ENCODE assay signal across 16 cellular contexts in the genomic region with DNA sequence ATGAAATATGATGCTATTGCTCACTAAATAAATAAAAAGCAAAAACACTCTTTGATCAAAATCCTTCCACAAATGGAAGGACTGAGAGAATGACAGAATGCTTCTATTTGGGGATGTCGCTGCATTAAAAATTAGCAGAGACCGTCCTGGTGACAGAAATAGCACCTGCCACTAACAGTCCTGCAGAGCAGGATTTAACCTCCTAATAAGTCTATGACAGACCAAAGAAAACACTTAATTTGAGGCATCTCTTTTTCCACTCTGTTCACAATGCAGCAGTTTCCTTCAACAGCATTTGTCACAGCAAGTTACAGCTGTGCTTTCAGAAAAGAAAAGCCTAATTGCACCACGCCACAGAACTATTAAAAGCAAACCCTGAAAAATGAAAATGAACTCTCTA.
A peak's percentile ranks its signal among the peaks of the same experiment; 100 is the strongest.
DNase-seq lines count a peak whose midpoint lies in the region; ATAC-seq, FAIRE-seq and TF ChIP-seq lines count a peak whose summit lies in the region.
"Had no signal": no experiment of that assay in that cellular context is flagged by ENCODE, and none has a peak within 500 bp of the region (broad histone marks: within the 10 kb centered on the region; RNA-seq: fewer than 3 reads in every experiment).

No MANE protein-coding gene starts in this region.

- no peak overlapping the region for H3K4me3 Mint-ChIP-seq in activated naive CD8-positive, alpha-beta T cell treated with anti-CD3 and anti-CD28 coated beads for 36 hours
- H3K4me3 Mint-ChIP-seq: activated CD4-positive, alpha-beta T cell treated with anti-CD3 and anti-CD28 coated beads, Interleukin-2, amount 10 ng/mL, durations not matched to agents 24 days and 14 days had no signal

- no peaks in the 10 kb centered on the region for H3K9me2 ChIP-seq in DOHH2 (replicated peaks; ENCODE audit: control insufficient read depth, low read length)

- H3K27ac ChIP-seq in DOHH2 (ENCODE audit: low read depth, low read length) = 0 out of 2 replicates have a peak overlapping the region, but pooled peaks have one; percentile 1
- H3K27ac ChIP-seq: HL-60, upper lobe of left lung had no signal

- peak; percentile 47 for ATAC-seq in GM21381 (IDR thresholded peaks at IDR 0.05; ENCODE audit: unreplicated experiment)
- ATAC-seq in left ventricle myocardium superior = peak; percentile 76
- no peak for ATAC-seq in activated naive CD4-positive, alpha-beta T cell treated with anti-CD3 and anti-CD28 coated beads, Interleukin-2, amount 50 U/mL, for 72 hours

- peaks cover 4% of the 10 kb centered on the region for H3K27me3 Mint-ChIP-seq in activated naive CD8-positive, alpha-beta T cell treated with anti-CD3 and anti-CD28 coated beads for 36 hours

- H3K4me1 ChIP-seq in DOHH2 (ENCODE audit: control insufficient read depth, low read length) (peaks cover 45% of the 10 kb centered on the region), HAP-1 (no peaks in the 10 kb centered on the region)
- H3K4me1 ChIP-seq: upper lobe of left lung had no signal

- no peak for TF ChIP-seq CTCF in DOHH2 (IDR thresholded peaks at IDR 0.05; ENCODE audit: low read depth, low read length, poor library complexity, severe bottlenecking)

- no peaks in the 10 kb centered on the region for H4K20me1 ChIP-seq in DOHH2 (ENCODE audit: control insufficient read depth, insufficient read depth, low read depth, low read length)

- peak overlapping the region; percentile 37 for H3K4me2 ChIP-seq in DOHH2 (ENCODE audit: low read length)

- H3K36me3 ChIP-seq in DOHH2 (ENCODE audit: control insufficient read depth, low read length) (no peaks in the 10 kb centered on the region), HAP-1 (replicated peaks) (no peaks in the 10 kb centered on the region)
- H3K36me3 ChIP-seq: upper lobe of left lung had no signal

- peaks cover 54% of the 10 kb centered on the region for H3K79me2 ChIP-seq in DOHH2 (ENCODE audit: control insufficient read depth, low read length)

- no peak overlapping the region for H3K4me3 ChIP-seq in DOHH2 (ENCODE audit: low read length)
- no peak overlapping the region for H3K4me3 ChIP-seq in HAP-1
- H3K4me3 ChIP-seq: upper lobe of left lung had no signal

- intact Hi-C loops in left ventricle myocardium superior (cut with micrococcal nuclease) = no loop called here

- H3K9me3 Mint-ChIP-seq in activated naive CD8-positive, alpha-beta T cell treated with anti-CD3 and anti-CD28 coated beads for 36 hours = no peaks in the 10 kb centered on the region
- no peaks in the 10 kb centered on the region for H3K9me3 Mint-ChIP-seq in activated naive CD4-positive, alpha-beta T cell treated with anti-CD3 and anti-CD28 coated beads, Interleukin-2, amount 50 U/mL, for 72 hours
- H3K9me3 Mint-ChIP-seq: activated CD4-positive, alpha-beta T cell treated with anti-CD3 and anti-CD28 coated beads, Interleukin-2, amount 10 ng/mL, durations not matched to agents 24 days and 14 days had no signal

- in situ Hi-C loops in HAP-1 (cut with MboI; ENCODE audit: low sequenced_read_pairs) = no loop called here

- DNase-seq in NCI-H146 (lab: John Stamatoyannopoulos, UW) = peak; percentile 49
- DNase-seq in left ventricle myocardium superior = no peak
- no peak for DNase-seq in HAP-1 (ENCODE audit: low spot score in 2 of 2)
- no peak for DNase-seq in activated naive CD8-positive, alpha-beta T cell treated with anti-CD3 and anti-CD28 coated beads for 36 hours
- DNase-seq in HTR-8/SVneo (ENCODE audit: insufficient read length, low spot score) = no peak
- no peak for DNase-seq in activated naive CD4-positive, alpha-beta T cell treated with anti-CD3 and anti-CD28 coated beads, Interleukin-2, amount 50 U/mL, for 72 hours (ENCODE audit: low spot score in 2 of 2)
- DNase-seq: activated CD4-positive, alpha-beta T cell treated with anti-CD3 and anti-CD28 coated beads, Interleukin-2, amount 10 ng/mL, durations not matched to agents 24 days and 14 days; activated gamma-delta T cell; EL; NCI-H1048; NCI-H748 treated with DMSO at 0.1 percent for 48 hours; SW 1271; upper lobe of left lung had no signal

- H3K9me3 ChIP-seq in DOHH2 (ENCODE audit: control insufficient read depth, insufficient read depth, low read length) (no peaks in the 10 kb centered on the region), HAP-1 (no peaks in the 10 kb centered on the region)
- H3K9me3 ChIP-seq: upper lobe of left lung had no signal

- no peak overlapping the region for H3K27ac Mint-ChIP-seq in activated naive CD8-positive, alpha-beta T cell treated with anti-CD3 and anti-CD28 coated beads for 36 hours
- no peak overlapping the region for H3K27ac Mint-ChIP-seq in activated naive CD4-positive, alpha-beta T cell treated with anti-CD3 and anti-CD28 coated beads, Interleukin-2, amount 50 U/mL, for 72 hours
- H3K27ac Mint-ChIP-seq: activated CD4-positive, alpha-beta T cell treated with anti-CD3 and anti-CD28 coated beads, Interleukin-2, amount 10 ng/mL, durations not matched to agents 24 days and 14 days had no signal

- FAIRE-seq in HTR-8/SVneo (lab: Jason Lieb, UNC) = no peak

- H3K36me3 Mint-ChIP-seq in activated naive CD8-positive, alpha-beta T cell treated with anti-CD3 and anti-CD28 coated beads for 36 hours = no peaks in the 10 kb centered on the region
- no peaks in the 10 kb centered on the region for H3K36me3 Mint-ChIP-seq in activated naive CD4-positive, alpha-beta T cell treated with anti-CD3 and anti-CD28 coated beads, Interleukin-2, amount 50 U/mL, for 72 hours

- no peaks in the 10 kb centered on the region for H3K4me1 Mint-ChIP-seq in activated naive CD8-positive, alpha-beta T cell treated with anti-CD3 and anti-CD28 coated beads for 36 hours
- H3K4me1 Mint-ChIP-seq: activated CD4-positive, alpha-beta T cell treated with anti-CD3 and anti-CD28 coated beads, Interleukin-2, amount 10 ng/mL, durations not matched to agents 24 days and 14 days had no signal

- H3K27me3 ChIP-seq in DOHH2 (ENCODE audit: control insufficient read depth, low read length) = no peaks in the 10 kb centered on the region
- H3K27me3 ChIP-seq in HAP-1 (ENCODE audit: low read depth) = no peaks in the 10 kb centered on the region
- H3K27me3 ChIP-seq: upper lobe of left lung had no signal

- H3F3A ChIP-seq in DOHH2 (ENCODE audit: control insufficient read depth, insufficient read depth) = no peaks in the 10 kb centered on the region

Comparison
In these comparisons a context has a peak if more than half of its experiments do, and no peak if none do; other contexts are left out.
1. ATAC-seq: peak in GM21381 (single experiment) and left ventricle myocardium superior (single experiment); none in activated naive CD4-positive, alpha-beta T cell treated with anti-CD3 and anti-CD28 coated beads, Interleukin-2, amount 50 U/mL, for 72 hours (0 of 2).